ENCODE assay signal across 9 cellular contexts in the genomic region with DNA sequence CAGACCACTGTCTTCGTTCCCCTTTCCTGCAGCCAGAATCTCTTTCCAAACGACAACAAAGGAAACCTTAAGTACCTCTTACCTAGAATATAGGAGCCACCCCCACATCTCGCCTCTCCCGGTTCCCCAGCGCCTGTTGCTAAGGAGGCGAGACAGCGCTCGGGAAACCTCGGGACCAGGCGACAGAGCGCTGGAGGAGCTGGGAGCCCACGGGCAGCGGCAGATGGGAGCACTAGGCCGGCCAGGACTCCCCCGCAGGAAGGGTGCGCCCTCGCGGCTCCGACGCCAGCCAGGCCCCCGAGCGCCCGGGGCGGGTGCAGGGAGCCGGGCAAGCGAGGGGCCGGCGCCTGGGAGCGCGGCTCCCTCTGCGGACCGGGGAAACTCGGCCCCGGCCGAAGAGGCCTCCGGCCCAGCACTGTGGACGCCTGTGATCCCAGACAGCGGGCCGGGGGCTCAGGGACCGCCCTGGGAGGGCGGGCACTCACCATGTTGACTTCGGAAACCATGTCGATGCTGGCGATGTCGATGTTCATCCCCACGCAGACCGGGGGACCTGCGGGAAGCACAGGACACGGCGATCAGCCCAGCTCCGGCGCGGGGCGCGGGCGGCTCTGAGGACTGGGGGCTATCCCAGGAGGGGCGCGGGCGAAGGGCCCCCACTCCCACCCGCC. TPM values are rescaled to one million over a fixed set of nuclear protein-coding genes. Genes with fewer than 3 reads are reported as not detected.
DNase-seq lines count a peak whose midpoint lies in the region; ATAC-seq and TF ChIP-seq lines count a peak whose summit lies in the region.
"Had no signal": no experiment of that assay in that cellular context is flagged by ENCODE, and none has a peak within 500 bp of the region (broad histone marks: within the 10 kb centered on the region; RNA-seq: fewer than 3 reads in every experiment).

No MANE protein-coding gene starts in this region.

- intact Hi-C loops in esophagus muscularis mucosa (cut with DNase I) = no loop called here

- ATAC-seq in GM18867 (IDR thresholded peaks at IDR 0.05; ENCODE audit: unreplicated experiment) = no peak

- DNase-seq in AG08396 (ENCODE audit: low spot score) (peak; percentile 12), NCI-H146 (lab: John Stamatoyannopoulos, UW) (peak; percentile 59), esophagus muscularis mucosa (ENCODE audit: extremely low spot score) (no peak), CD1c-positive myeloid dendritic cell (ENCODE audit: extremely low spot score) (no peak), NCI-H1930 (lab: John Stamatoyannopoulos, UW) (no peak)
- DNase-seq in stimulated activated CD4-positive, alpha-beta T cell treated with anti-CD3 and anti-CD28 coated beads, Interleukin-1b, Interleukin-23, amount 100 ng/mL, for 48 hours = no peak

- no peak for TF ChIP-seq CTCF in esophagus muscularis mucosa (IDR thresholded peaks at IDR 0.05)

- H3K27me3 ChIP-seq in esophagus muscularis mucosa (peaks cover 0 to 67% (median 14%) of the 10 kb centered on the region in 4 donors), neuron (ENCODE audit: insufficient read depth, low read length) (peaks cover 42% of the 10 kb centered on the region)

- TF ChIP-seq POLR2A in esophagus muscularis mucosa (IDR thresholded peaks at IDR 0.05; ENCODE audit: low read depth) = no peak

- WGBS in esophagus muscularis mucosa = 2% methylated on average over 8 of the region's 60 CpGs

- peak overlapping the region; percentile 87 for H2AFZ ChIP-seq in neuron (ENCODE audit: low read depth, low read length)

- H3K4me3 ChIP-seq in esophagus muscularis mucosa (peak overlapping the region; percentile 56 to 67 (median 60)), neuron (ENCODE audit: low read length) (peak overlapping the region; percentile 38)
- H3K4me3 ChIP-seq: SK-N-MC had no signal

- H3K27ac ChIP-seq in esophagus muscularis mucosa (replicated peaks in 1 of 4) = no peak overlapping the region
- H3K27ac ChIP-seq: SK-N-MC had no signal

- H3K36me3 ChIP-seq in esophagus muscularis mucosa (no peaks in the 10 kb centered on the region), neuron (ENCODE audit: insufficient read depth, low read length) (no peaks in the 10 kb centered on the region)

- H3K9me3 ChIP-seq in esophagus muscularis mucosa = no peaks in the 10 kb centered on the region
- H3K9me3 ChIP-seq in neuron (ENCODE audit: low read length) = no peaks in the 10 kb centered on the region

- H3K4me1 ChIP-seq in esophagus muscularis mucosa = peaks cover 6 to 26% (median 22%) of the 10 kb centered on the region in 4 donors
- H3K4me1 ChIP-seq in neuron (ENCODE audit: insufficient read depth, low read length) = peaks cover 4% of the 10 kb centered on the region

- TF ChIP-seq EP300 in esophagus muscularis mucosa (IDR thresholded peaks at IDR 0.05) = no peak

RNA-seq across cellular contexts. Expression of a gene that starts 0.8 kb away (rescaled TPM):
- total RNA-seq in esophagus muscularis mucosa = 1 to 10 TPM; 3.0 to 7.9 (median 4.2) TPM

Comparison
In these comparisons a context has a peak if more than half of its experiments do, and no peak if none do; other contexts are left out.
1. DNase-seq: peak in AG08396 (single experiment) and NCI-H146 (single experiment); none in esophagus muscularis mucosa (single experiment), stimulated activated CD4-positive, alpha-beta T cell treated with anti-CD3 and anti-CD28 coated beads, Interleukin-1b, Interleukin-23, amount 100 ng/mL, for 48 hours (single experiment), CD1c-positive myeloid dendritic cell (single experiment) and NCI-H1930 (0 of 2).